In the genomic region with DNA sequence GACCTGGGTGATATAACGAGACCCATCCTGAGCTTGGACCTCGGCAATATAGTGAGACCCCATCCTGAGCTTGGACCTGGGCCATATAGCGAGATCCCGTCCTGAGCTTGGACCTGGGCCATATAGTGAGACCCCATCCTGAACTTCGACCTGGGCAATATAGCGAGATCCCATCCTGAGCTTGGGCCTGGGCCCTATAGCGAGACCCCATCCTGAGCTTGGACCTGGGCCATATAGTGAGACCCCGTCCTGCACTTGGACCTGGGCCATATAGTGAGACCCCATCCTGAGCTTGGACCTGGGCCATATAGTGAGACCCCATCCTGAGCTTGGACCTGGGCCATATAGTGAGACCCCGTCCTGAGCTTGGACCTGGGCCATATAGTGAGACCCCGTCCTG, we compare ENCODE assay signal across 6 cellular contexts. TPM values are rescaled to one million over a fixed set of nuclear protein-coding genes. Genes with fewer than 3 reads are reported as not detected.
"Had no signal": no experiment of that assay in that cellular context is flagged by ENCODE, and none has a peak within 500 bp of the region (broad histone marks: within the 10 kb centered on the region; RNA-seq: fewer than 3 reads in every experiment).

No MANE protein-coding gene starts in this region.

RNA-seq across cellular contexts. Expression of a gene that starts 22.2 kb away (rescaled TPM):
- total RNA-seq: subcutaneous adipose tissue, suprapubic skin, thoracic aorta, thyroid gland, tibial nerve, upper lobe of right lung had no signal
